1 cellular context compared by ENCODE assay signal in the genomic region with DNA sequence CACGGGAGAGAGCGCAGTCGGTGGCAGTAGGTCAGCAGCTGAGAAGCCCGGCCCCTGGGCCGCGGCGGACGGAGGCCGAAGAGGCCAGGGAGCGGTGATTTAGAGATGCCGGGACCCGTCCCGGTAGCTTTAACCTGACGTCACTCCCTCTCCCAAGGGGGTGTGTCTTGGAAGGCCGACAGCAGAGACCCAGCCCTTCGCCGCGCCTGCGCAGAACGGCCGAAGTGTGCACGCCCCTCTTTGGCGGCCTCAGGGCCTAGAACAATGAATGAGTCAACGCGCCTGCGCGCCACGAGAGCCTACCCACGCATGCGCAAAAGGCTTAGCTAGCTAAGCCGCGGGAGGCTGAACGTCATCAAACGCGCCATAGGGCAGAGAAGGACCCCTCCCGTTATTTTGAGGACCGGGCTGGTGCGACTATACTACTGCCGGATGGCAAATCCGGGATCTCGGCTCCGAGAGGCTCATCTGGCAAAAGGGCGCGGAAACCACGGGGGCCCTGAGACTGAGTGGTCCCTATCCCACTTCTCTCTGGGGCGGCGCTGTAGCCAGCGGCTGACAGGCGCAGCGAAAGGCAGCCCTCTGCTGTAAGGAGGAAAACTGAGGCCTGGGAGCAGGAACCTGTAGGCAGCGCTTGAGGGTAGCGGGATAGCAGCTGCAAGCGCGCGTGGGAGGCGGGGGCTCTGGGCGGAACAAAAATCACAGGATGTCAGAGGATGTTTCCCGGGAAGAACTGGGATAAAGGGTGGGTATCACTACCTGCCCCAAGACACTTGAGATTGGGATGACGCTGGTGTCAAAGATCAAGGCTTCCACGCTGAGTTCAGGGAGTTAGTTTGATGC.
A peak's percentile ranks its signal among the peaks of the same experiment; 100 is the strongest.
TF ChIP-seq lines count a peak whose summit lies in the region.

A gene with protein sequence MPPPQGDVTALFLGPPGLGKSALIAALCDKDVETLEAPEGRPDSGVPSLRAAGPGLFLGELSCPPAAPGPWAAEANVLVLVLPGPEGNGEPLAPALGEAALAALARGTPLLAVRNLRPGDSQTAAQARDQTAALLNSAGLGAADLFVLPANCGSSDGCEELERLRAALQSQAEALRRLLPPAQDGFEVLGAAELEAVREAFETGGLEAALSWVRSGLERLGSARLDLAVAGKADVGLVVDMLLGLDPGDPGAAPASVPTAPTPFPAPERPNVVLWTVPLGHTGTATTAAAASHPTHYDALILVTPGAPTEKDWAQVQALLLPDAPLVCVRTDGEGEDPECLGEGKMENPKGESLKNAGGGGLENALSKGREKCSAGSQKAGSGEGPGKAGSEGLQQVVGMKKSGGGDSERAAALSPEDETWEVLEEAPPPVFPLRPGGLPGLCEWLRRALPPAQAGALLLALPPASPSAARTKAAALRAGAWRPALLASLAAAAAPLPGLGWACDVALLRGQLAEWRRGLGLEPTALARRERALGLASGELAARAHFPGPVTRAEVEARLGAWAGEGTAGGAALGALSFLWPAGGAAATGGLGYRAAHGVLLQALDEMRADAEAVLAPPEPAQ (minus strand): TSS at position 136 of the 843 bp plus-strand sequence. CDS start 796 bp downstream, outside the sequence.
A gene with protein sequence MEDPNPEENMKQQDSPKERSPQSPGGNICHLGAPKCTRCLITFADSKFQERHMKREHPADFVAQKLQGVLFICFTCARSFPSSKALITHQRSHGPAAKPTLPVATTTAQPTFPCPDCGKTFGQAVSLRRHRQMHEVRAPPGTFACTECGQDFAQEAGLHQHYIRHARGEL (plus strand): TSS at position 597 of the 843 bp plus-strand sequence. CDS start 514 bp downstream, outside the sequence.

TF ChIP-seq in GM12878, 131 proteins besides CTCF, POLR2A, EP300 and RAD21 (continued from another document and continues in another):
- TF ChIP-seq, protein P1, sequence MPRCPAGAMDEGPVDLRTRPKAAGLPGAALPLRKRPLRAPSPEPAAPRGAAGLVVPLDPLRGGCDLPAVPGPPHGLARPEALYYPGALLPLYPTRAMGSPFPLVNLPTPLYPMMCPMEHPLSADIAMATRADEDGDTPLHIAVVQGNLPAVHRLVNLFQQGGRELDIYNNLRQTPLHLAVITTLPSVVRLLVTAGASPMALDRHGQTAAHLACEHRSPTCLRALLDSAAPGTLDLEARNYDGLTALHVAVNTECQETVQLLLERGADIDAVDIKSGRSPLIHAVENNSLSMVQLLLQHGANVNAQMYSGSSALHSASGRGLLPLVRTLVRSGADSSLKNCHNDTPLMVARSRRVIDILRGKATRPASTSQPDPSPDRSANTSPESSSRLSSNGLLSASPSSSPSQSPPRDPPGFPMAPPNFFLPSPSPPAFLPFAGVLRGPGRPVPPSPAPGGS (IDR thresholded peaks at IDR 0.05; ENCODE audit: borderline replicate concordance, insufficient read depth, low read depth, low read length, poor library complexity, severe bottlenecking), result peak; percentile 68
- TF ChIP-seq NR2F1 (conservative IDR thresholded peaks at IDR 0.05), result peak; percentile 88
- peak; percentile 99 for TF ChIP-seq NRF1 (conservative IDR thresholded peaks at IDR 0.05; ENCODE audit: low read depth, low read length)
- no peak for TF ChIP-seq RBBP5 (conservative IDR thresholded peaks at IDR 0.05)
- peak; percentile 49; the same call in 1 of the 2 replicates for TF ChIP-seq YY1 (IDR thresholded peaks at IDR 0.05; ENCODE audit: low read depth, low read length)
- no peak for TF ChIP-seq WRNIP1 (IDR thresholded peaks at IDR 0.05; ENCODE audit: borderline replicate concordance, low read depth, low read length)
- peak; percentile 92 for TF ChIP-seq MYC (IDR thresholded peaks at IDR 0.05; ENCODE audit: insufficient read depth, insufficient read length, insufficient replicate concordance, low read length, severe bottlenecking)
- no peak; the same call in 1 of the 2 replicates for TF ChIP-seq BRCA1 (IDR thresholded peaks at IDR 0.05; ENCODE audit: low read depth, low read length)
- TF ChIP-seq KAT2A (conservative IDR thresholded peaks at IDR 0.05; ENCODE audit: control insufficient read depth, low read depth, low read length), result no peak
- TF ChIP-seq, protein P2, sequence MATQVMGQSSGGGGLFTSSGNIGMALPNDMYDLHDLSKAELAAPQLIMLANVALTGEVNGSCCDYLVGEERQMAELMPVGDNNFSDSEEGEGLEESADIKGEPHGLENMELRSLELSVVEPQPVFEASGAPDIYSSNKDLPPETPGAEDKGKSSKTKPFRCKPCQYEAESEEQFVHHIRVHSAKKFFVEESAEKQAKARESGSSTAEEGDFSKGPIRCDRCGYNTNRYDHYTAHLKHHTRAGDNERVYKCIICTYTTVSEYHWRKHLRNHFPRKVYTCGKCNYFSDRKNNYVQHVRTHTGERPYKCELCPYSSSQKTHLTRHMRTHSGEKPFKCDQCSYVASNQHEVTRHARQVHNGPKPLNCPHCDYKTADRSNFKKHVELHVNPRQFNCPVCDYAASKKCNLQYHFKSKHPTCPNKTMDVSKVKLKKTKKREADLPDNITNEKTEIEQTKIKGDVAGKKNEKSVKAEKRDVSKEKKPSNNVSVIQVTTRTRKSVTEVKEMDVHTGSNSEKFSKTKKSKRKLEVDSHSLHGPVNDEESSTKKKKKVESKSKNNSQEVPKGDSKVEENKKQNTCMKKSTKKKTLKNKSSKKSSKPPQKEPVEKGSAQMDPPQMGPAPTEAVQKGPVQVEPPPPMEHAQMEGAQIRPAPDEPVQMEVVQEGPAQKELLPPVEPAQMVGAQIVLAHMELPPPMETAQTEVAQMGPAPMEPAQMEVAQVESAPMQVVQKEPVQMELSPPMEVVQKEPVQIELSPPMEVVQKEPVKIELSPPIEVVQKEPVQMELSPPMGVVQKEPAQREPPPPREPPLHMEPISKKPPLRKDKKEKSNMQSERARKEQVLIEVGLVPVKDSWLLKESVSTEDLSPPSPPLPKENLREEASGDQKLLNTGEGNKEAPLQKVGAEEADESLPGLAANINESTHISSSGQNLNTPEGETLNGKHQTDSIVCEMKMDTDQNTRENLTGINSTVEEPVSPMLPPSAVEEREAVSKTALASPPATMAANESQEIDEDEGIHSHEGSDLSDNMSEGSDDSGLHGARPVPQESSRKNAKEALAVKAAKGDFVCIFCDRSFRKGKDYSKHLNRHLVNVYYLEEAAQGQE (IDR thresholded peaks at IDR 0.05; ENCODE audit: low read depth, low read length), result no peak
- TF ChIP-seq SMAD5 (IDR thresholded peaks at IDR 0.05; ENCODE audit: low read depth), result no peak
- TF ChIP-seq, protein P3, sequence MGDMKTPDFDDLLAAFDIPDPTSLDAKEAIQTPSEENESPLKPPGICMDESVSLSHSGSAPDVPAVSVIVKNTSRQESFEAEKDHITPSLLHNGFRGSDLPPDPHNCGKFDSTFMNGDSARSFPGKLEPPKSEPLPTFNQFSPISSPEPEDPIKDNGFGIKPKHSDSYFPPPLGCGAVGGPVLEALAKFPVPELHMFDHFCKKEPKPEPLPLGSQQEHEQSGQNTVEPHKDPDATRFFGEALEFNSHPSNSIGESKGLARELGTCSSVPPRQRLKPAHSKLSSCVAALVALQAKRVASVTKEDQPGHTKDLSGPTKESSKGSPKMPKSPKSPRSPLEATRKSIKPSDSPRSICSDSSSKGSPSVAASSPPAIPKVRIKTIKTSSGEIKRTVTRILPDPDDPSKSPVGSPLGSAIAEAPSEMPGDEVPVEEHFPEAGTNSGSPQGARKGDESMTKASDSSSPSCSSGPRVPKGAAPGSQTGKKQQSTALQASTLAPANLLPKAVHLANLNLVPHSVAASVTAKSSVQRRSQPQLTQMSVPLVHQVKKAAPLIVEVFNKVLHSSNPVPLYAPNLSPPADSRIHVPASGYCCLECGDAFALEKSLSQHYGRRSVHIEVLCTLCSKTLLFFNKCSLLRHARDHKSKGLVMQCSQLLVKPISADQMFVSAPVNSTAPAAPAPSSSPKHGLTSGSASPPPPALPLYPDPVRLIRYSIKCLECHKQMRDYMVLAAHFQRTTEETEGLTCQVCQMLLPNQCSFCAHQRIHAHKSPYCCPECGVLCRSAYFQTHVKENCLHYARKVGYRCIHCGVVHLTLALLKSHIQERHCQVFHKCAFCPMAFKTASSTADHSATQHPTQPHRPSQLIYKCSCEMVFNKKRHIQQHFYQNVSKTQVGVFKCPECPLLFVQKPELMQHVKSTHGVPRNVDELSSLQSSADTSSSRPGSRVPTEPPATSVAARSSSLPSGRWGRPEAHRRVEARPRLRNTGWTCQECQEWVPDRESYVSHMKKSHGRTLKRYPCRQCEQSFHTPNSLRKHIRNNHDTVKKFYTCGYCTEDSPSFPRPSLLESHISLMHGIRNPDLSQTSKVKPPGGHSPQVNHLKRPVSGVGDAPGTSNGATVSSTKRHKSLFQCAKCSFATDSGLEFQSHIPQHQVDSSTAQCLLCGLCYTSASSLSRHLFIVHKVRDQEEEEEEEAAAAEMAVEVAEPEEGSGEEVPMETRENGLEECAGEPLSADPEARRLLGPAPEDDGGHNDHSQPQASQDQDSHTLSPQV (IDR thresholded peaks at IDR 0.05), result peak; percentile 96
- peak; percentile 97 for TF ChIP-seq NBN (IDR thresholded peaks at IDR 0.05)
- TF ChIP-seq, protein P4, sequence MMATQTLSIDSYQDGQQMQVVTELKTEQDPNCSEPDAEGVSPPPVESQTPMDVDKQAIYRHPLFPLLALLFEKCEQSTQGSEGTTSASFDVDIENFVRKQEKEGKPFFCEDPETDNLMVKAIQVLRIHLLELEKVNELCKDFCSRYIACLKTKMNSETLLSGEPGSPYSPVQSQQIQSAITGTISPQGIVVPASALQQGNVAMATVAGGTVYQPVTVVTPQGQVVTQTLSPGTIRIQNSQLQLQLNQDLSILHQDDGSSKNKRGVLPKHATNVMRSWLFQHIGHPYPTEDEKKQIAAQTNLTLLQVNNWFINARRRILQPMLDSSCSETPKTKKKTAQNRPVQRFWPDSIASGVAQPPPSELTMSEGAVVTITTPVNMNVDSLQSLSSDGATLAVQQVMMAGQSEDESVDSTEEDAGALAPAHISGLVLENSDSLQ (IDR thresholded peaks at IDR 0.05), result peak; percentile 39
- TF ChIP-seq SMAD1 (IDR thresholded peaks at IDR 0.05; ENCODE audit: low read depth, partially characterized antibody), result no peak
- TF ChIP-seq DPF2 (IDR thresholded peaks at IDR 0.05), result peak; percentile 37; the same call in 1 of the 2 replicates
- TF ChIP-seq, protein P5, sequence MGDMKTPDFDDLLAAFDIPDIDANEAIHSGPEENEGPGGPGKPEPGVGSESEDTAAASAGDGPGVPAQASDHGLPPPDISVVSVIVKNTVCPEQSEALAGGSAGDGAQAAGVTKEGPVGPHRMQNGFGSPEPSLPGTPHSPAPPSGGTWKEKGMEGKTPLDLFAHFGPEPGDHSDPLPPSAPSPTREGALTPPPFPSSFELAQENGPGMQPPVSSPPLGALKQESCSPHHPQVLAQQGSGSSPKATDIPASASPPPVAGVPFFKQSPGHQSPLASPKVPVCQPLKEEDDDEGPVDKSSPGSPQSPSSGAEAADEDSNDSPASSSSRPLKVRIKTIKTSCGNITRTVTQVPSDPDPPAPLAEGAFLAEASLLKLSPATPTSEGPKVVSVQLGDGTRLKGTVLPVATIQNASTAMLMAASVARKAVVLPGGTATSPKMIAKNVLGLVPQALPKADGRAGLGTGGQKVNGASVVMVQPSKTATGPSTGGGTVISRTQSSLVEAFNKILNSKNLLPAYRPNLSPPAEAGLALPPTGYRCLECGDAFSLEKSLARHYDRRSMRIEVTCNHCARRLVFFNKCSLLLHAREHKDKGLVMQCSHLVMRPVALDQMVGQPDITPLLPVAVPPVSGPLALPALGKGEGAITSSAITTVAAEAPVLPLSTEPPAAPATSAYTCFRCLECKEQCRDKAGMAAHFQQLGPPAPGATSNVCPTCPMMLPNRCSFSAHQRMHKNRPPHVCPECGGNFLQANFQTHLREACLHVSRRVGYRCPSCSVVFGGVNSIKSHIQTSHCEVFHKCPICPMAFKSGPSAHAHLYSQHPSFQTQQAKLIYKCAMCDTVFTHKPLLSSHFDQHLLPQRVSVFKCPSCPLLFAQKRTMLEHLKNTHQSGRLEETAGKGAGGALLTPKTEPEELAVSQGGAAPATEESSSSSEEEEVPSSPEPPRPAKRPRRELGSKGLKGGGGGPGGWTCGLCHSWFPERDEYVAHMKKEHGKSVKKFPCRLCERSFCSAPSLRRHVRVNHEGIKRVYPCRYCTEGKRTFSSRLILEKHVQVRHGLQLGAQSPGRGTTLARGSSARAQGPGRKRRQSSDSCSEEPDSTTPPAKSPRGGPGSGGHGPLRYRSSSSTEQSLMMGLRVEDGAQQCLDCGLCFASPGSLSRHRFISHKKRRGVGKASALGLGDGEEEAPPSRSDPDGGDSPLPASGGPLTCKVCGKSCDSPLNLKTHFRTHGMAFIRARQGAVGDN (IDR thresholded peaks at IDR 0.05), result peak; percentile 56; the same call in 1 of the 2 replicates
- peak in 1 of 2 experiments; percentile 76; a peak in 2 of 3 replicates for TF ChIP-seq EGR1 (IDR thresholded peaks at IDR 0.05; ENCODE audit: borderline replicate concordance in 1 of 2, low read depth in 2 of 2, low read length in 2 of 2)
- TF ChIP-seq JUND (IDR thresholded peaks at IDR 0.05; ENCODE audit: low read depth, low read length), result peak; percentile 41; the same call in 1 of the 2 replicates
- TF ChIP-seq CHD2 (IDR thresholded peaks at IDR 0.05; ENCODE audit: borderline replicate concordance, low read depth, low read length), result 0 out of 2 replicates have a peak, but pooled peaks have one; percentile 33
- TF ChIP-seq, protein P6, sequence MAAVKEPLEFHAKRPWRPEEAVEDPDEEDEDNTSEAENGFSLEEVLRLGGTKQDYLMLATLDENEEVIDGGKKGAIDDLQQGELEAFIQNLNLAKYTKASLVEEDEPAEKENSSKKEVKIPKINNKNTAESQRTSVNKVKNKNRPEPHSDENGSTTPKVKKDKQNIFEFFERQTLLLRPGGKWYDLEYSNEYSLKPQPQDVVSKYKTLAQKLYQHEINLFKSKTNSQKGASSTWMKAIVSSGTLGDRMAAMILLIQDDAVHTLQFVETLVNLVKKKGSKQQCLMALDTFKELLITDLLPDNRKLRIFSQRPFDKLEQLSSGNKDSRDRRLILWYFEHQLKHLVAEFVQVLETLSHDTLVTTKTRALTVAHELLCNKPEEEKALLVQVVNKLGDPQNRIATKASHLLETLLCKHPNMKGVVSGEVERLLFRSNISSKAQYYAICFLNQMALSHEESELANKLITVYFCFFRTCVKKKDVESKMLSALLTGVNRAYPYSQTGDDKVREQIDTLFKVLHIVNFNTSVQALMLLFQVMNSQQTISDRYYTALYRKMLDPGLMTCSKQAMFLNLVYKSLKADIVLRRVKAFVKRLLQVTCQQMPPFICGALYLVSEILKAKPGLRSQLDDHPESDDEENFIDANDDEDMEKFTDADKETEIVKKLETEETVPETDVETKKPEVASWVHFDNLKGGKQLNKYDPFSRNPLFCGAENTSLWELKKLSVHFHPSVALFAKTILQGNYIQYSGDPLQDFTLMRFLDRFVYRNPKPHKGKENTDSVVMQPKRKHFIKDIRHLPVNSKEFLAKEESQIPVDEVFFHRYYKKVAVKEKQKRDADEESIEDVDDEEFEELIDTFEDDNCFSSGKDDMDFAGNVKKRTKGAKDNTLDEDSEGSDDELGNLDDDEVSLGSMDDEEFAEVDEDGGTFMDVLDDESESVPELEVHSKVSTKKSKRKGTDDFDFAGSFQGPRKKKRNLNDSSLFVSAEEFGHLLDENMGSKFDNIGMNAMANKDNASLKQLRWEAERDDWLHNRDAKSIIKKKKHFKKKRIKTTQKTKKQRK (IDR thresholded peaks at IDR 0.05; ENCODE audit: low read depth, low read length), result no peak
- peak; percentile 62; the same call in 1 of the 2 replicates for TF ChIP-seq RFX5 (IDR thresholded peaks at IDR 0.05; ENCODE audit: low read depth, low read length)
- TF ChIP-seq SIN3A (IDR thresholded peaks at IDR 0.05; ENCODE audit: low read depth, low read length), result no peak; the same call in none of the 2 replicates
- no peak for TF ChIP-seq JUNB (IDR thresholded peaks at IDR 0.05)
- no peak for TF ChIP-seq MEF2A (IDR thresholded peaks at IDR 0.05; ENCODE audit: insufficient read depth, low read depth, low read length)
- no peak for TF ChIP-seq ZBED1 (IDR thresholded peaks at IDR 0.05; ENCODE audit: borderline replicate concordance)
- peak; percentile 38; the same call in 1 of the 2 replicates for TF ChIP-seq RUNX3 (IDR thresholded peaks at IDR 0.05; ENCODE audit: low read length)
